26 cellular contexts compared by ENCODE assay signal in the genomic region with DNA sequence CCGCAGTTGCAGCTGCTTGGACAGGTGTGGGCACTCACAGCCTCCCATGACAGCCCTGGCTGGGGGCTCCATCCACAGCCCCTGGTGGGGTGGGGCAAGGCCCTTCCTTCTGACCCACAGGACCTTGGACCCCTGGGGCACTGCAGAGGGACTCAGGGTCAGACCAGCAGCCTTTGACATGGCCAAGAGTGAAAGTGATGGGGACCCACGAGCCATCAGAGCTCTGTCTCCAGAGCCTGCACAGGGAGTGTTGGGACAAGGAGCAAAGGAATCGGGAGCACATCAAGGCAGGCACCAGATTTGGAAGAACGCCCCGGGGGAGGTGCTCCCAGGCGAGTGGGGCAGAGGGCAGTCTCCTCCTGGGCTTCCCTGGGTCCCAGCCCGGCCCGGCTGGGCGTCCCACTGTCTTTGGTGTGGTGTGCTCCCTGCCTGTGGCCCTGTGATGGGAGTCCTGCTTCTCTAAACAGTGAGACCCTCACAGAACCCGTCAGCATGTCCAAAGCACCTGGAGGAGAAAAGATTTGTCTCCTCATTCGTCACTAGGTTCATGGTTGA.
"Had no signal": no experiment of that assay in that cellular context is flagged by ENCODE, and none has a peak within 500 bp of the region (broad histone marks: within the 10 kb centered on the region; RNA-seq: fewer than 3 reads in every experiment).

No MANE protein-coding gene starts in this region.

- H3K36me3 ChIP-seq: brain microvascular endothelial cell, WERI-Rb-1 had no signal

- H3K4me3 ChIP-seq: coronary artery, dorsolateral prefrontal cortex had no signal

- H3K27ac ChIP-seq: brain microvascular endothelial cell, coronary artery, dorsolateral prefrontal cortex, WERI-Rb-1 had no signal

- DNase-seq: activated B cell treated with CpG ODN at 0.5 μM for 24 hours; activated CD4-positive, alpha-beta T cell treated with anti-CD3 and anti-CD28 coated beads for 48 hours; activated CD4-positive, alpha-beta T cell treated with anti-CD3 and anti-CD28 coated beads, Interleukin-2, amount 50 U/mL, for 1 hour; activated CD4-positive, alpha-beta T cell treated with anti-CD3 and anti-CD28 coated beads, Interleukin-2, amount 50 U/mL, for 48 hours; activated CD8-positive, alpha-beta memory T cell treated with anti-CD3 and anti-CD28 coated beads for 24 hours; activated CD8-positive, alpha-beta T cell treated with anti-CD3 and anti-CD28 coated beads for 36 hours; activated effector memory CD4-positive, alpha-beta T cell treated with Interleukin-2 at 50 U/mL for 16 hours; activated gamma-delta T cell treated with Interleukin-2 at 50 U/mL for 16 hours; activated naive CD4-positive, alpha-beta T cell treated with anti-CD3 and anti-CD28 coated beads, Interleukin-2, amount 50 U/mL, for 16 hours; activated naive CD4-positive, alpha-beta T cell treated with Interleukin-2 at 50 U/mL for 16 hours; activated T-cell treated with anti-CD3 and anti-CD28 coated beads, Interleukin-2, amount 50 U/mL, for 4 hours; amniotic stem cell; anterior cingulate cortex; brain microvascular endothelial cell; dorsolateral prefrontal cortex; effector memory CD4-positive, alpha-beta T cell; endodermal cell; foreskin fibroblast; T-helper 1 cell; T-helper 17 cell; T1000; WERI-Rb-1 had no signal

- H3K27me3 ChIP-seq: brain microvascular endothelial cell, dorsolateral prefrontal cortex had no signal

- ATAC-seq: activated CD4-positive, CD25-positive, alpha-beta regulatory T cell treated with anti-CD3 and anti-CD28 coated beads, Interleukin-2, amount 50 U/mL, for 24 hours; activated CD8-positive, alpha-beta T cell treated with anti-CD3 and anti-CD28 coated beads for 36 hours; activated T-cell treated with anti-CD3 and anti-CD28 coated beads, Interleukin-2, amount 50 U/mL, for 4 hours; activated T-helper 17 cell treated with anti-CD3 and anti-CD28 coated beads, Interleukin-2, amount 50 U/mL, for 72 hours; esophagus mucosa; T-helper 17 cell had no signal
